ENCODE assay signal across 10 cellular contexts in the genomic region with DNA sequence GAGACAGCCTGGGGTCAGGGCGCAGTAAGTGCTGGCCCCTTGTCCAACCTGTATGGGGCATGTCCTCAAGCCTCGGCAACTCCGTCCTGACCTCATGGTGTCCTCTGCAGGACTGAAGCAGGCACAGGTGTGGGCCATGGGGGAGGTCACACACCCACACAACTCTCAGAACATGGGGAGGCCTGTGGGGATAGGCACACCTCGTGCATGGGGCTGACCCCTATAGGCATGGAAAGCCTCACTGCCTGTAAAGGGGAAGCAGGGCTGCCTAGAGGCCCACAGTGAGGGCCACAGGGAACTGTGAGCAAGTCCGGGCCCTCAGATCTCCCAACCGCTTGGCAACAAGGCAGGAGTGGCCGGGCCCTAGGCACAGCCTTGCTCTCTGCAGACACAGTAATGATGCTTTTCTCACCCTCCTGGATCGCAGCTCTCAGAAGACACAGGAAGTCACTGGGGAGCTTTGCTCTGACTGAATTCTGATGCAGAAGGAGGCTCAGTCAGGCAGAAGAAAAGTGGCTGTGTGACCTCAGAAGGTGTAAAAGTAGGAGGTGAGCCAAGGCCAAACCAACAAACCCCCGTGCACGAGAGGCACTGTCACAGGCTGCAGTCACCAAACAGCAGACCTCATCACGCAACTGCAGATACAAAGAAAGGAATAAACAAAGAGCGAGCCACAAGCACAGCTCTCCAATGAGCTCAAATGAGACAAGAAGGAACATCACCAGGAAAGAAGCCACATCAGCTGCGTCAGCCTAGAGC. TPM values are rescaled to one million over a fixed set of nuclear protein-coding genes. Genes with fewer than 3 reads are reported as not detected.
DNase-seq lines count a peak whose midpoint lies in the region; ATAC-seq and TF ChIP-seq lines count a peak whose summit lies in the region.
"Had no signal": no experiment of that assay in that cellular context is flagged by ENCODE, and none has a peak within 500 bp of the region (broad histone marks: within the 10 kb centered on the region; RNA-seq: fewer than 3 reads in every experiment).

No MANE protein-coding gene starts in this region.

- H3K27me3 Mint-ChIP-seq in activated CD4-positive, alpha-beta memory T cell treated with anti-CD3 and anti-CD28 coated beads for 36 hours: no peaks in the 10 kb centered on the region

- TF ChIP-seq CTCF in gastrocnemius medialis (IDR thresholded peaks at IDR 0.05 in 4 of 5, conservative IDR thresholded peaks at IDR 0.05 in 1 of 5): no peak

- H3K4me2 ChIP-seq in BLaER1 treated with 17β-estradiol and CSF1 and Interleukin-3, amounts not matched to agents 10 nM and 100 nM: peak overlapping the region; percentile 1 to 43 (median 21); a peak in 15 of 22 replicates

- H3K36me3 ChIP-seq in BLaER1 treated with 17β-estradiol and CSF1 and Interleukin-3, amounts not matched to agents 10 nM and 100 nM: peaks cover 37 to 70% (median 51%) of the 10 kb centered on the region in 11 experiments; a peak in 21 of 22 replicates
- no peaks in the 10 kb centered on the region for H3K36me3 ChIP-seq in gastrocnemius medialis
- H3K36me3 ChIP-seq: cardiac muscle cell had no signal

- H3K4me1 Mint-ChIP-seq in activated CD4-positive, alpha-beta memory T cell treated with anti-CD3 and anti-CD28 coated beads for 36 hours (ENCODE audit: low read depth): peaks cover 43% of the 10 kb centered on the region

- H3K9me3 Mint-ChIP-seq in activated CD4-positive, alpha-beta memory T cell treated with anti-CD3 and anti-CD28 coated beads for 36 hours: no peaks in the 10 kb centered on the region

- H4K20me1 ChIP-seq in BLaER1 treated with 17β-estradiol and CSF1 and Interleukin-3, amounts not matched to agents 10 nM and 100 nM: peaks cover 51 to 94% (median 87%) of the 10 kb centered on the region in 11 experiments

- peaks cover 10% of the 10 kb centered on the region for H3K36me3 Mint-ChIP-seq in activated CD4-positive, alpha-beta memory T cell treated with anti-CD3 and anti-CD28 coated beads for 36 hours

- no peaks in the 10 kb centered on the region for H3K27me3 ChIP-seq in BLaER1 treated with 17β-estradiol and CSF1 and Interleukin-3, amounts not matched to agents 10 nM and 100 nM
- H3K27me3 ChIP-seq in layer of hippocampus (ENCODE audit: control insufficient read depth, insufficient read depth, low read length) (no peaks in the 10 kb centered on the region), gastrocnemius medialis (no peaks in the 10 kb centered on the region)
- H3K27me3 ChIP-seq: cardiac muscle cell had no signal

- in situ Hi-C loops in gastrocnemius medialis (cut with MboI; ENCODE audit: low sequenced_read_pairs in 4 of 4): loop anchor here in 1 of 4 donors (10.0 kb wide), 1 partner anchor 100 kb away; a partner anchor contains a TSS

- H3K9me3 ChIP-seq in BLaER1 treated with 17β-estradiol and CSF1 and Interleukin-3, amounts not matched to agents 10 nM and 100 nM (replicated peaks in 1 of 11): no peaks in the 10 kb centered on the region
- no peaks in the 10 kb centered on the region for H3K9me3 ChIP-seq in gastrocnemius medialis

- intact Hi-C loops in activated CD4-positive, alpha-beta memory T cell treated with anti-CD3 and anti-CD28 coated beads for 36 hours (cut with micrococcal nuclease): no loop called here
- intact Hi-C loops in gastrocnemius medialis (cut with DNase I; ENCODE audit: low total_unique reads): no loop called here

- H3K4me3 ChIP-seq in BLaER1 treated with 17β-estradiol and CSF1 and Interleukin-3, amounts not matched to agents 10 nM and 100 nM: no peak overlapping the region
- no peak overlapping the region for H3K4me3 ChIP-seq in gastrocnemius medialis
- H3K4me3 ChIP-seq: cardiac muscle cell had no signal

- no peak for TF ChIP-seq POLR2A in gastrocnemius medialis (IDR thresholded peaks at IDR 0.05)

- H3K27ac Mint-ChIP-seq in activated CD4-positive, alpha-beta memory T cell treated with anti-CD3 and anti-CD28 coated beads for 36 hours: peak overlapping the region; percentile 23

- peak; percentile 43 for ATAC-seq in GM19452 (IDR thresholded peaks at IDR 0.05; ENCODE audit: unreplicated experiment)
- no peak for ATAC-seq in GM19395 (IDR thresholded peaks at IDR 0.05; ENCODE audit: unreplicated experiment)
- ATAC-seq in gastrocnemius medialis: no peak

- no peak overlapping the region for H3K4me3 Mint-ChIP-seq in activated CD4-positive, alpha-beta memory T cell treated with anti-CD3 and anti-CD28 coated beads for 36 hours

- H3K4me1 ChIP-seq in BLaER1 treated with 17β-estradiol and CSF1 and Interleukin-3, amounts not matched to agents 10 nM and 100 nM: peaks cover 44 to 78% (median 62%) of the 10 kb centered on the region in 10 experiments
- peaks cover 13 to 18% of the 10 kb centered on the region in 2 donors for H3K4me1 ChIP-seq in gastrocnemius medialis

- peak; percentile 38 for DNase-seq in activated CD4-positive, alpha-beta memory T cell treated with anti-CD3 and anti-CD28 coated beads for 36 hours
- no peak for DNase-seq in SHP77 treated with DMSO at 0.1 percent for 48 hours (lab: John Stamatoyannopoulos, UW)
- no peak for DNase-seq in iPS-NIHi7 (ENCODE audit: extremely low spot score)
- DNase-seq in gastrocnemius medialis: no peak
- DNase-seq: Karpas-422 had no signal

- POLR2A ChIA-PET in activated CD4-positive, alpha-beta memory T cell treated with anti-CD3 and anti-CD28 coated beads for 36 hours (lab: Charles Lee): no interaction called here

- CTCF ChIA-PET in activated CD4-positive, alpha-beta memory T cell treated with anti-CD3 and anti-CD28 coated beads for 36 hours (lab: Charles Lee): interaction anchor here (0.8 to 1.0 kb wide), 2 partner anchors 29 to 126 kb away, joined by 3 to 4 read pairs; no protein-coding TSS in a partner anchor

- H3K27ac ChIP-seq in BLaER1 treated with 17β-estradiol and CSF1 and Interleukin-3, amounts not matched to agents 10 nM and 100 nM: peak overlapping the region in 4 of 11 experiments; percentile 8 to 37 (median 12); a peak in 1 of 22 replicates
- peak overlapping the region; percentile 54 for H3K27ac ChIP-seq in layer of hippocampus (ENCODE audit: low read depth, low read length)
- no peak overlapping the region for H3K27ac ChIP-seq in gastrocnemius medialis
- H3K27ac ChIP-seq: cardiac muscle cell had no signal

- H3K9ac ChIP-seq in BLaER1 treated with 17β-estradiol and CSF1 and Interleukin-3, amounts not matched to agents 10 nM and 100 nM: peak overlapping the region in 5 of 11 experiments; percentile 8 to 24 (median 13); a peak in 3 of 22 replicates

RNA-seq across cellular contexts. Expression of a gene that starts 5.4 kb away (rescaled TPM):
- 10 to 100 TPM; 10.8 to 11.0 TPM for total RNA-seq in activated CD4-positive, alpha-beta memory T cell treated with anti-CD3 and anti-CD28 coated beads for 36 hours
- total RNA-seq in gastrocnemius medialis: 10 to 100 TPM in 1 of 4 donors, 1 to 10 TPM in 3; 6.8 to 11.4 (median 7.5) TPM
